Comparison of ENCODE assay signal across 31 cellular contexts in the genomic region with DNA sequence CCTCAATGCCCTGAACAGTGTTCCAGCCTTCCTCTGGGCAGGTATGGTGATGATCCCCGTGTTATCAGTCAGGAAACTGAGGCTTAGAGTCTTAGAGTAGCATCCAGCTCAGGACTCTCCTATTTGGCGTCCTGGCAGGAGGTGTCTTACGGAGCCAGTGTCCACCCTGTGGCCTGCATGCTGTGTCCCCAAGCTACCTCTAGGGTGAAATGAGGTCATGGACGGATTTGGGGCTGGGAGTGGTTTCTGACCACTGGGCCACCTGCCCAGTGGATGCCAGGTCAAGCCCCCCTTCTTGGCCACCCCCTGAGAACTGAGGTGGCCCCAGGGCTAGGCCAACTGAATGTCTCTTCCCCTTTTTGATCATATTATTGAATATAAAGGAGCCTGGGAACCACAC. TPM values are rescaled to one million over a fixed set of nuclear protein-coding genes. Genes with fewer than 3 reads are reported as not detected.
A peak's percentile ranks its signal among the peaks of the same experiment; 100 is the strongest.
DNase-seq lines count a peak whose midpoint lies in the region; ATAC-seq and TF ChIP-seq lines count a peak whose summit lies in the region.
"Had no signal": no experiment of that assay in that cellular context is flagged by ENCODE, and none has a peak within 500 bp of the region (broad histone marks: within the 10 kb centered on the region; RNA-seq: fewer than 3 reads in every experiment).

No MANE protein-coding gene starts in this region.

- no peak overlapping the region for H4K12ac ChIP-seq in trophoblast cell (ENCODE audit: low read depth, low read length)

- peaks cover 18% of the 10 kb centered on the region for H3K27me3 Mint-ChIP-seq in GM23338 (ENCODE audit: insufficient read depth, low read depth, poor library complexity)
- no peaks in the 10 kb centered on the region for H3K27me3 Mint-ChIP-seq in dendritic cell treated with granulocyte-macrophage colony-stimulating factor and Interleukin-4, amounts not matched to agents 40 ng/mL and 50 ng/mL, for 4 days
- peaks cover 2% of the 10 kb centered on the region for H3K27me3 Mint-ChIP-seq in activated CD4-positive, alpha-beta T cell treated with anti-CD3 and anti-CD28 coated beads, Interleukin-2, amount 10 ng/mL, durations not matched to agents 7 days and 5 days

- no peak overlapping the region for H3K27ac Mint-ChIP-seq in GM23338
- peak overlapping the region; percentile 49 for H3K27ac Mint-ChIP-seq in dendritic cell treated with granulocyte-macrophage colony-stimulating factor and Interleukin-4, amounts not matched to agents 40 ng/mL and 50 ng/mL, for 4 days
- no peak overlapping the region for H3K27ac Mint-ChIP-seq in activated CD4-positive, alpha-beta T cell treated with anti-CD3 and anti-CD28 coated beads, Interleukin-2, amount 10 ng/mL, durations not matched to agents 7 days and 5 days
- H3K27ac Mint-ChIP-seq: activated naive CD8-positive, alpha-beta T cell treated with anti-CD3 and anti-CD28 coated beads, Interleukin-2, amount 10 ng/mL, durations not matched to agents 7 days and 5 days; stimulated activated naive CD8-positive, alpha-beta T cell treated with anti-CD3 and anti-CD28 coated beads, Interleukin-15, amount 100 ng/mL, for 72 hours; WTC11 had no signal

- H3K27me3 ChIP-seq in AG04450 (ENCODE audit: control insufficient read depth, insufficient read depth, low read length) (peaks cover 8% of the 10 kb centered on the region), GM23338 (ENCODE audit: insufficient read depth) (no peaks in the 10 kb centered on the region), trophoblast cell (ENCODE audit: insufficient read depth, low read length) (no peaks in the 10 kb centered on the region)
- H3K27me3 ChIP-seq: BE2C had no signal

- ATAC-seq in GM23338: peak; percentile 23; the same call in 2 of the 3 replicates
- ATAC-seq in GM21619 (IDR thresholded peaks at IDR 0.05; ENCODE audit: unreplicated experiment): no peak
- ATAC-seq: naive thymus-derived CD8-positive, alpha-beta T cell; stimulated activated naive CD8-positive, alpha-beta T cell treated with anti-CD3 and anti-CD28 coated beads, Interleukin-15, amount 100 ng/mL, for 72 hours; WTC11 had no signal

- H3K9me3 Mint-ChIP-seq in GM23338: no peaks in the 10 kb centered on the region
- no peaks in the 10 kb centered on the region for H3K9me3 Mint-ChIP-seq in dendritic cell treated with granulocyte-macrophage colony-stimulating factor and Interleukin-4, amounts not matched to agents 40 ng/mL and 50 ng/mL, for 4 days
- H3K9me3 Mint-ChIP-seq in activated CD4-positive, alpha-beta T cell treated with anti-CD3 and anti-CD28 coated beads, Interleukin-2, amount 10 ng/mL, durations not matched to agents 7 days and 5 days: peaks cover 5% of the 10 kb centered on the region
- H3K9me3 Mint-ChIP-seq: activated naive CD8-positive, alpha-beta T cell treated with anti-CD3 and anti-CD28 coated beads, Interleukin-2, amount 10 ng/mL, durations not matched to agents 7 days and 5 days; CD8-positive, alpha-beta memory T cell; naive thymus-derived CD8-positive, alpha-beta T cell; stimulated activated naive CD8-positive, alpha-beta T cell treated with anti-CD3 and anti-CD28 coated beads, Interleukin-15, amount 100 ng/mL, for 72 hours; WTC11 had no signal

- H2AFZ ChIP-seq in GM23338 (no peak overlapping the region), trophoblast cell (ENCODE audit: insufficient read depth, low read length, poor library complexity) (no peak overlapping the region)

- H3K18ac ChIP-seq in trophoblast cell (ENCODE audit: low read length): no peak overlapping the region

- no peaks in the 10 kb centered on the region for H3K36me3 Mint-ChIP-seq in GM23338 (ENCODE audit: low read depth)
- no peaks in the 10 kb centered on the region for H3K36me3 Mint-ChIP-seq in dendritic cell treated with granulocyte-macrophage colony-stimulating factor and Interleukin-4, amounts not matched to agents 40 ng/mL and 50 ng/mL, for 4 days (ENCODE audit: low read depth)
- no peaks in the 10 kb centered on the region for H3K36me3 Mint-ChIP-seq in activated CD4-positive, alpha-beta T cell treated with anti-CD3 and anti-CD28 coated beads, Interleukin-2, amount 10 ng/mL, durations not matched to agents 7 days and 5 days (ENCODE audit: low read depth)
- H3K36me3 Mint-ChIP-seq: activated naive CD8-positive, alpha-beta T cell treated with anti-CD3 and anti-CD28 coated beads, Interleukin-2, amount 10 ng/mL, durations not matched to agents 7 days and 5 days; CD8-positive, alpha-beta memory T cell; naive thymus-derived CD8-positive, alpha-beta T cell; WTC11 had no signal

- H4K8ac ChIP-seq in trophoblast cell (ENCODE audit: low read depth, low read length): no peak overlapping the region

- peak overlapping the region; percentile 12 for H3K14ac ChIP-seq in trophoblast cell (ENCODE audit: low read length)

- DNase-seq in AG04450 (ENCODE audit: low read depth, low spot score) (no peak), GM23338 (ENCODE audit: low spot score) (peak; percentile 36), trophoblast cell (peak in 1 of 2 donors; percentile 17), NCI-H2107 (lab: John Stamatoyannopoulos, UW) (no peak)
- DNase-seq in activated CD4-positive, alpha-beta T cell treated with anti-CD3 and anti-CD28 coated beads, Interleukin-2, amount 10 ng/mL, durations not matched to agents 7 days and 5 days: no peak
- DNase-seq: ACHN; activated CD4-positive, alpha-beta T cell treated with anti-CD3 and anti-CD28 coated beads, Interleukin-2, amount 50 U/mL, for 1 hour; activated effector memory CD4-positive, alpha-beta T cell treated with anti-CD3 and anti-CD28 coated beads, Interleukin-2, amount 50 U/mL, for 16 hours; activated naive CD8-positive, alpha-beta T cell treated with anti-CD3 and anti-CD28 coated beads, Interleukin-2, amount 10 ng/mL, durations not matched to agents 7 days and 5 days; activated T-cell treated with anti-CD3 and anti-CD28 coated beads, Interleukin-2, amount 50 U/mL, for 1 hour; BE2C; caudate nucleus; CD8-positive, alpha-beta memory T cell; DMS 273 treated with DMSO at 0.1 percent for 48 hours; effector memory CD4-positive, alpha-beta T cell; head of caudate nucleus; kidney glomerular epithelial cell; midbrain; naive thymus-derived CD8-positive, alpha-beta T cell; NCI-H1092 treated with DMSO at 0.1 percent for 48 hours; NCI-H187 treated with DMSO at 0.1 percent for 48 hours; NCI-H2171 treated with DMSO at 0.1 percent for 48 hours; NCI-H510A; stimulated activated CD4-positive, alpha-beta T cell treated with anti-CD3 and anti-CD28 coated beads, Interleukin-2, amount 100 ng/mL, for 48 hours; stimulated activated naive CD8-positive, alpha-beta T cell treated with anti-CD3 and anti-CD28 coated beads, Interleukin-15, amount 100 ng/mL, for 72 hours had no signal

- H2BK120ac ChIP-seq in trophoblast cell (ENCODE audit: insufficient read depth, low read length, poor library complexity): no peak overlapping the region

- peak overlapping the region; percentile 29 for H4K91ac ChIP-seq in trophoblast cell (ENCODE audit: low read depth, low read length)

- peaks cover 20% of the 10 kb centered on the region for H3K4me1 Mint-ChIP-seq in GM23338
- H3K4me1 Mint-ChIP-seq in dendritic cell treated with granulocyte-macrophage colony-stimulating factor and Interleukin-4, amounts not matched to agents 40 ng/mL and 50 ng/mL, for 4 days (ENCODE audit: low read depth): peaks cover 85% of the 10 kb centered on the region
- H3K4me1 Mint-ChIP-seq in activated CD4-positive, alpha-beta T cell treated with anti-CD3 and anti-CD28 coated beads, Interleukin-2, amount 10 ng/mL, durations not matched to agents 7 days and 5 days: peaks cover 27% of the 10 kb centered on the region

- no peak overlapping the region for H2AK5ac ChIP-seq in trophoblast cell (ENCODE audit: low read length)

- TF ChIP-seq CTCF in AG04450 (IDR thresholded peaks at IDR 0.05; ENCODE audit: low read depth, low read length): 0 out of 2 replicates have a peak, but pooled peaks have one; percentile 1
- TF ChIP-seq CTCF in GM23338 (conservative IDR thresholded peaks at IDR 0.05; ENCODE audit: low read depth in 2 of 2): peak in 1 of 2 experiments; percentile 30; a peak in 1 of 4 replicates

- CTCF ChIA-PET in AG04450 (lab: Charles Lee): no interaction called here
- CTCF ChIA-PET in activated CD4-positive, alpha-beta T cell treated with anti-CD3 and anti-CD28 coated beads, Interleukin-2, amount 10 ng/mL, durations not matched to agents 7 days and 5 days (lab: Charles Lee): interaction anchor here (1.3 kb wide), 1 partner anchor 12 kb away, joined by 6 read pairs; no protein-coding TSS in a partner anchor

- intact Hi-C loops in dendritic cell treated with granulocyte-macrophage colony-stimulating factor and Interleukin-4, amounts not matched to agents 40 ng/mL and 50 ng/mL, for 4 days (cut with micrococcal nuclease): no loop called here

- H3F3A ChIP-seq in GM23338 (replicated peaks; ENCODE audit: low read depth): no peaks in the 10 kb centered on the region

- H3K79me1 ChIP-seq in trophoblast cell (ENCODE audit: low read length): peaks cover 9% of the 10 kb centered on the region

- POLR2A ChIA-PET in AG04450 (lab: Yijun Ruan, JAX): no interaction called here
- POLR2A ChIA-PET in activated CD4-positive, alpha-beta T cell treated with anti-CD3 and anti-CD28 coated beads, Interleukin-2, amount 10 ng/mL, durations not matched to agents 7 days and 5 days (lab: Charles Lee): no interaction called here

- no peak overlapping the region for H3K4ac ChIP-seq in trophoblast cell (ENCODE audit: low read depth, low read length)

- H3K9ac ChIP-seq in trophoblast cell (ENCODE audit: low read length): no peak overlapping the region

- H3K4me3 Mint-ChIP-seq in GM23338: no peak overlapping the region
- no peak overlapping the region for H3K4me3 Mint-ChIP-seq in dendritic cell treated with granulocyte-macrophage colony-stimulating factor and Interleukin-4, amounts not matched to agents 40 ng/mL and 50 ng/mL, for 4 days
- no peak overlapping the region for H3K4me3 Mint-ChIP-seq in activated CD4-positive, alpha-beta T cell treated with anti-CD3 and anti-CD28 coated beads, Interleukin-2, amount 10 ng/mL, durations not matched to agents 7 days and 5 days
- H3K4me3 Mint-ChIP-seq: activated naive CD8-positive, alpha-beta T cell treated with anti-CD3 and anti-CD28 coated beads, Interleukin-2, amount 10 ng/mL, durations not matched to agents 7 days and 5 days; CD8-positive, alpha-beta memory T cell; naive thymus-derived CD8-positive, alpha-beta T cell; stimulated activated naive CD8-positive, alpha-beta T cell treated with anti-CD3 and anti-CD28 coated beads, Interleukin-15, amount 100 ng/mL, for 72 hours; WTC11 had no signal

- H3K9me2 ChIP-seq in GM23338 (ENCODE audit: insufficient read depth): no peaks in the 10 kb centered on the region

- H3K4me1 ChIP-seq in GM23338 (ENCODE audit: insufficient read depth) (no peaks in the 10 kb centered on the region), trophoblast cell (ENCODE audit: control insufficient read depth in 1 of 2, insufficient read depth in 2 of 2, low read length in 2 of 2) (peaks cover 20 to 37% of the 10 kb centered on the region in 2 experiments)

- WGBS in trophoblast cell (ENCODE audit: extremely low coverage, insufficient coverage, insufficient read length): no CpG with 5 or more reads among the region's 4 CpGs

- no peaks in the 10 kb centered on the region for H3K79me2 ChIP-seq in GM23338 (replicated peaks; ENCODE audit: insufficient read depth)
- H3K79me2 ChIP-seq in trophoblast cell (ENCODE audit: control insufficient read depth, insufficient read depth, low read length, poor library complexity): no peaks in the 10 kb centered on the region

- H3K9me3 ChIP-seq in AG04450 (ENCODE audit: control insufficient read depth, insufficient read depth, low read length): no peaks in the 10 kb centered on the region
- H3K9me3 ChIP-seq in trophoblast cell (ENCODE audit: insufficient read depth, low read depth, low read length): peaks cover 4% of the 10 kb centered on the region
- H3K9me3 ChIP-seq: BE2C, HAP-1, lower lobe of right lung had no signal

- no peak overlapping the region for H2BK12ac ChIP-seq in trophoblast cell (ENCODE audit: low read length)

- no peaks in the 10 kb centered on the region for H3K36me3 ChIP-seq in GM23338 (ENCODE audit: insufficient read depth)
- H3K36me3 ChIP-seq in trophoblast cell (ENCODE audit: control insufficient read depth in 1 of 2, insufficient read depth in 2 of 2, low read length in 2 of 2): no peaks in the 10 kb centered on the region
- H3K36me3 ChIP-seq: BE2C, HAP-1, lower lobe of right lung had no signal

- H3K27ac ChIP-seq in AG04450 (ENCODE audit: low read depth, low read length) (no peak overlapping the region), GM23338 (ENCODE audit: low read depth) (no peak overlapping the region), trophoblast cell (ENCODE audit: low read depth, low read length) (no peak overlapping the region)
- H3K27ac ChIP-seq: coronary artery, lower lobe of right lung had no signal

- no peak overlapping the region for H3K23ac ChIP-seq in trophoblast cell (ENCODE audit: low read length)

- H2BK5ac ChIP-seq in trophoblast cell (ENCODE audit: low read depth, low read length, poor library complexity): no peak overlapping the region

- H4K20me1 ChIP-seq in GM23338 (replicated peaks; ENCODE audit: insufficient read depth): no peaks in the 10 kb centered on the region

- H3K4me3 ChIP-seq in AG04450 (ENCODE audit: low read depth, low read length): no peak overlapping the region
- H3K4me3 ChIP-seq in GM23338: no peak overlapping the region
- no peak overlapping the region for H3K4me3 ChIP-seq in trophoblast cell (ENCODE audit: low read depth, low read length)
- H3K4me3 ChIP-seq: coronary artery, HAP-1, lower lobe of right lung had no signal

- no peak overlapping the region for H3K4me2 ChIP-seq in GM23338
- H3K4me2 ChIP-seq in trophoblast cell (ENCODE audit: low read length): no peak overlapping the region

RNA-seq across cellular contexts. Expression of a gene that starts 27.2 kb away (rescaled TPM):
- polyA plus RNA-seq in AG04450 (2011; rRNA removed) (30.8 and 33.5 TPM in 2 replicates), GM23338 (2016; fragmentation: Nextera tagmentation; extraction: Ambion mirVana) (27.5 and 31.6 TPM in 2 replicates)
- 60.0 and 62.6 TPM in 2 replicates for polyA minus RNA-seq in AG04450 (2011; rRNA and poly(A)+ RNA removed)
- total RNA-seq in GM23338 (2014; rRNA removed; shearing (Covaris generic)): 142 and 150 TPM in 2 replicates
- 64.5 and 69.3 TPM in 2 replicates for polyA plus RNA-seq in trophoblast cell (2013)
- total RNA-seq in activated CD4-positive, alpha-beta T cell treated with anti-CD3 and anti-CD28 coated beads, Interleukin-2, amount 10 ng/mL, durations not matched to agents 7 days and 5 days: 10 to 100 TPM; 42.0 to 43.1 TPM
